ENCODE assay signal across 1 cellular context in the genomic region with DNA sequence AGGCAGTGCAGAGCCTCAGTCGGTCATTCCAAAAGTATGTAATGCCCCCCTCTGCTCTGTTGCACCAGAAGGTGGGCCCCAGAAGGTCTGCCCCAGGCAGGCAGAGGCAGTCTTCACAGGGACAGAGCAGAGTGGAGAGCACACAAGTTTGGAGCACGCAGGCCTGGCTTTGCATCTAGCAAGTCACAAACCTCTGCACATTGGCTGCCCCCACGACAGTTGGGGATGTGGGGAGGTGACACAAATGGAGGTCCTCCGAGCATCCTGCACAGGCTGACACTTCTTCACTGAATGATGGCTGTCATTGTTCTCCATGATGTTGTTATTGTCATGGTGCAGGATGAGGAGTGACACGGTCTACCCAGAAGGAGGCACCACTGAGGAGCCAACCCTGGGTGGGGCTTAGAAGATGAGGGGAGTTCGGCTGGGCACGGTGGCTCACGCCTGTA.
TF ChIP-seq lines count a peak whose summit lies in the region.

No MANE protein-coding gene starts in this region.

TF ChIP-seq in IMR-90, 13 proteins besides CTCF, POLR2A, EP300 and RAD21:
- TF ChIP-seq MAZ (IDR thresholded peaks at IDR 0.05; ENCODE audit: borderline replicate concordance, low read depth, low read length) (no peak), MAFK (IDR thresholded peaks at IDR 0.05; ENCODE audit: low read depth, low read length) (no peak), RCOR1 (IDR thresholded peaks at IDR 0.05; ENCODE audit: insufficient replicate concordance, low read length) (no peak), CEBPB (IDR thresholded peaks at IDR 0.05; ENCODE audit: low read depth, low read length) (no peak), BHLHE40 (IDR thresholded peaks at IDR 0.05; ENCODE audit: low read depth, low read length) (no peak), SMC3 (IDR thresholded peaks at IDR 0.05; ENCODE audit: low read depth, low read length) (no peak), MXI1 (IDR thresholded peaks at IDR 0.05; ENCODE audit: borderline replicate concordance, low read depth, low read length) (no peak), NFE2L2 (IDR thresholded peaks at IDR 0.05; ENCODE audit: low read depth, low read length) (no peak), CHD1 (IDR thresholded peaks at IDR 0.05; ENCODE audit: low read depth, low read length) (no peak), FOS (IDR thresholded peaks at IDR 0.05; ENCODE audit: low read depth, low read length) (no peak), RFX5 (IDR thresholded peaks at IDR 0.05; ENCODE audit: low read depth, low read length) (no peak), USF2 (IDR thresholded peaks at IDR 0.05; ENCODE audit: low read depth, low read length) (no peak)
- TF ChIP-seq, protein P1, sequence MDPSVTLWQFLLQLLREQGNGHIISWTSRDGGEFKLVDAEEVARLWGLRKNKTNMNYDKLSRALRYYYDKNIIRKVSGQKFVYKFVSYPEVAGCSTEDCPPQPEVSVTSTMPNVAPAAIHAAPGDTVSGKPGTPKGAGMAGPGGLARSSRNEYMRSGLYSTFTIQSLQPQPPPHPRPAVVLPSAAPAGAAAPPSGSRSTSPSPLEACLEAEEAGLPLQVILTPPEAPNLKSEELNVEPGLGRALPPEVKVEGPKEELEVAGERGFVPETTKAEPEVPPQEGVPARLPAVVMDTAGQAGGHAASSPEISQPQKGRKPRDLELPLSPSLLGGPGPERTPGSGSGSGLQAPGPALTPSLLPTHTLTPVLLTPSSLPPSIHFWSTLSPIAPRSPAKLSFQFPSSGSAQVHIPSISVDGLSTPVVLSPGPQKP (IDR thresholded peaks at IDR 0.05; ENCODE audit: borderline replicate concordance, low read depth, low read length), result no peak
TF ChIP-seq in IMR-90: peak in this region for 0.
